In the genomic region with DNA sequence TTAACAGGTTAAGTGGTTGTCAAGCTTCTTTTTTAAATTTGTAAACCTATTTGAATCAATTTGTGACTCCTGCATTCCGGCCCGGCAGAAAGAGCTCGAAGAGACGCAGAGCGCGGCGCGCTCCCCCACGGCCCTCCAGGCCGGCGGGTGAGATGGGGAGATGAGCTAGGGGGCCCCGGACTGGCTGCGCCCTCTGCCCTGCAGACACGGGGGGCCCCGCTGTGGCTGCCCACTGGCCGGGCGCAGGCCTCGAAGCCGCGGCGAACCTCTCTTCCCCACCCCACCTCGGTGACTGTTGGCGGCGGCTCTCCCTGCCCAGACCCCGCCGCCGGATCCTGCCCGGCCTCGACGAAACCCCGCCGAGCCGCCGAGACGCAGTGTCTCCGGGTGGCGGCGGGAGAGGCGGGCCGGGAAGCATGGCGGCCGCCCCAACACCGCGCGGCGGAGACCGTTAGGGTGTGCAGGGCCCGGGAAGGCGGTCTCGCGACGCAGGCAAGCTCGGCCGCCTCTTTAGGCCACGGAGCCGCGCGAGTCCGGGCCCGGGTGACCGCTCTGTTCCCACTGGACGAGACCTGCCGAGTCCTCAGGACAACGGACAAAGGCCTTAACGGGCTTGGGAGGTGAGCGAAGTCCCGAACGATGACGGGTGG, we compare ENCODE assay signal across 10 cellular contexts. TPM values are rescaled to one million over a fixed set of nuclear protein-coding genes. Genes with fewer than 3 reads are reported as not detected.
A peak's percentile ranks its signal among the peaks of the same experiment; 100 is the strongest.
DNase-seq lines count a peak whose midpoint lies in the region; ATAC-seq and TF ChIP-seq lines count a peak whose summit lies in the region.
"Had no signal": no experiment of that assay in that cellular context is flagged by ENCODE, and none has a peak within 500 bp of the region (broad histone marks: within the 10 kb centered on the region; RNA-seq: fewer than 3 reads in every experiment).

No MANE protein-coding gene starts in this region.

- TF ChIP-seq CTCF in brain microvascular endothelial cell (IDR thresholded peaks at IDR 0.05; ENCODE audit: low read depth, low read length, missing control alignments) (no peak), kidney epithelial cell (IDR thresholded peaks at IDR 0.05; ENCODE audit: insufficient read depth, low read length, poor library complexity, severe bottlenecking) (no peak), stomach (IDR thresholded peaks at IDR 0.05) (no peak)

- 16 to 48% (median 18%) methylated on average over 30 to 69 of the region's 69 CpGs for WGBS in stomach, 5 donors

- H3K27ac ChIP-seq in brain microvascular endothelial cell, result no peak overlapping the region
- peak overlapping the region in 4 of 5 donors; percentile 4 to 61 (median 50) for H3K27ac ChIP-seq in stomach

- peaks cover 0 to 8% (median 5%) of the 10 kb centered on the region in 4 donors for H3K4me1 ChIP-seq in stomach

- H3K36me3 ChIP-seq in brain microvascular endothelial cell (replicated peaks) (no peaks in the 10 kb centered on the region), kidney epithelial cell (ENCODE audit: control insufficient read depth, insufficient read depth, low read length) (no peaks in the 10 kb centered on the region), stomach (peaks cover 0 to 18% (median 14%) of the 10 kb centered on the region in 4 donors)

- no peaks in the 10 kb centered on the region for H3K9me3 ChIP-seq in stomach

- no peak for TF ChIP-seq POLR2A in stomach (IDR thresholded peaks at IDR 0.05)

- H3K4me3 ChIP-seq in brain microvascular endothelial cell (ENCODE audit: low read depth, low read length) (peak overlapping the region; percentile 41), kidney epithelial cell (ENCODE audit: low read depth, low read length) (peak overlapping the region; percentile 19), stomach (peak overlapping the region; percentile 30 to 37 (median 32))

- DNase-seq in NCI-H1092 treated with DMSO at 0.1 percent for 48 hours (lab: John Stamatoyannopoulos, UW) (peak; percentile 41), NCI-H1092 (lab: John Stamatoyannopoulos, UW) (no peak), brain microvascular endothelial cell (peak; percentile 5), kidney epithelial cell (ENCODE audit: low read depth) (no peak), stomach (no peak), NCI-H446 treated with DMSO at 0.1 percent for 48 hours (lab: John Stamatoyannopoulos, UW) (no peak)
- DNase-seq: foreskin melanocyte, NCI-H524 had no signal

- TF ChIP-seq EP300 in stomach (IDR thresholded peaks at IDR 0.05), result no peak

- in situ Hi-C loops in brain microvascular endothelial cell (cut with HindIII; ENCODE audit: low pct_ligation_motif_present, low sequenced_read_pairs), result no loop called here

- intact Hi-C loops in stomach (cut with DNase I; ENCODE audit: low total_unique reads), result no loop called here

- ATAC-seq in GM19351 (IDR thresholded peaks at IDR 0.05; ENCODE audit: unreplicated experiment) (no peak), HG03097 (IDR thresholded peaks at IDR 0.05; ENCODE audit: low FRiP score, unreplicated experiment) (no peak)

- H3K27me3 ChIP-seq in brain microvascular endothelial cell (replicated peaks) (no peaks in the 10 kb centered on the region), kidney epithelial cell (ENCODE audit: control insufficient read depth, insufficient read depth, low read length) (no peaks in the 10 kb centered on the region), stomach (peaks cover 0 to 19% (median 6%) of the 10 kb centered on the region in 3 donors)

RNA-seq across cellular contexts. Expression of gene NUP42, which starts 24.1 kb away (rescaled TPM):
- total RNA-seq in kidney epithelial cell (46.1 and 50.1 TPM in 2 replicates), stomach (100 to 1,000 TPM in 1 of 5 donors, 10 to 100 TPM in 3, 1 to 10 TPM in 1; 3.8 to 113 (median 47.7) TPM)
- polyA plus RNA-seq in stomach, result 10 to 100 TPM; 15.6 to 25.7 (median 24.4) TPM

RNA-seq across cellular contexts. Expression of gene GPNMB, which starts 40.6 kb away (rescaled TPM):
- total RNA-seq in kidney epithelial cell (33.5 and 36.1 TPM in 2 replicates), stomach (10 to 100 TPM; 11.7 to 32.7 (median 26.1) TPM)
- 10 to 100 TPM in 1 of 3 donors, 1 to 10 TPM in 2; 6.1 to 27.8 (median 9.4) TPM for polyA plus RNA-seq in stomach

Comparison
In these comparisons a context has a peak if more than half of its experiments do, and no peak if none do; other contexts are left out.
1. DNase-seq: peak in NCI-H1092 treated with DMSO at 0.1 percent for 48 hours (single experiment) and brain microvascular endothelial cell (single experiment); none in NCI-H1092 (single experiment), kidney epithelial cell (single experiment), stomach (single experiment) and NCI-H446 treated with DMSO at 0.1 percent for 48 hours (single experiment).
2. Peak in every context shown above with its lines, with median percentiles within 50 percentile points of each other: H3K4me3 ChIP-seq.